8 cellular contexts compared by ENCODE assay signal in genomic region chr1:156104861-156105546, GRCh38. TPM values are rescaled to one million over a fixed set of nuclear protein-coding genes. Genes with fewer than 3 reads are reported as not detected.
DNase-seq lines count a peak whose midpoint lies in the region; ATAC-seq, FAIRE-seq and TF ChIP-seq lines count a peak whose summit lies in the region.

No MANE protein-coding gene starts in this region.

- POLR2A ChIA-PET in activated CD4-positive, alpha-beta T cell treated with anti-CD3 and anti-CD28 coated beads for 36 hours (lab: Charles Lee) = interaction anchor here (0.6 to 3.8 kb wide), 5 partner anchors 8 to 251 kb away, joined by 3 to 67 read pairs (median 4); partner anchors contain the start of gene LMNA
- POLR2A ChIA-PET in K562 (lab: Yijun Ruan, JAX) = interaction anchor here (0.6 to 12.5 kb wide), 8 partner anchors 8 to 222 kb away, joined by 3 to 164 read pairs (median 4); partner anchors contain the start of genes LMNA and PMF1

- no peak for TF ChIP-seq EP300 in K562 (IDR thresholded peaks at IDR 0.05; ENCODE audit: low read length)

- H3K36me3 ChIP-seq in K562 (ENCODE audit: control insufficient read depth, insufficient read depth, low read length) (no peaks in the 10 kb centered on the region), testis (ENCODE audit: low read depth, missing control alignments) (no peaks in the 10 kb centered on the region)

- H3K4me2 ChIP-seq in K562 (ENCODE audit: insufficient read depth, low read length) = peak overlapping the region; percentile 94

- peaks cover 5% of the 10 kb centered on the region for H3K27me3 Mint-ChIP-seq in activated CD4-positive, alpha-beta T cell treated with anti-CD3 and anti-CD28 coated beads for 36 hours

- WGBS in K562 (ENCODE audit: insufficient coverage, low coverage, missing lambda C conversion rate) = 50% methylated on average over 8 of the region's 8 CpGs
- WGBS in testis, 2 donors = 46 to 58% methylated on average over 8 of the region's 8 CpGs

- TF ChIP-seq CTCF in K562 (IDR thresholded peaks at IDR 0.05 in 2 of 3, conservative IDR thresholded peaks at IDR 0.05 in 1 of 3; ENCODE audit: insufficient read depth in 2 of 3, low read depth in 1 of 3, low read length in 3 of 3) (0 out of 6 replicates have a peak, but pooled peaks of 1 of the 3 experiments have one; percentile 6), testis (IDR thresholded peaks at IDR 0.05) (no peak)

- H2AFZ ChIP-seq in K562 (ENCODE audit: low read depth, low read length) = peak overlapping the region; percentile 89

- peaks cover 7% of the 10 kb centered on the region for H3K9me1 ChIP-seq in K562 (ENCODE audit: control insufficient read depth, insufficient read depth, low read length)

- H3K4me1 Mint-ChIP-seq in activated CD4-positive, alpha-beta T cell treated with anti-CD3 and anti-CD28 coated beads for 36 hours = peaks cover 73% of the 10 kb centered on the region

- H3K4me1 ChIP-seq in K562 (replicated peaks in 1 of 2; ENCODE audit: control insufficient read depth in 2 of 2, insufficient read depth in 2 of 2, low read length in 2 of 2) (peaks cover 33 to 55% of the 10 kb centered on the region in 2 experiments), testis (peaks cover 56% of the 10 kb centered on the region)

- H3K9me3 ChIP-seq in K562 (replicated peaks; ENCODE audit: control insufficient read depth, insufficient read depth, low read depth, low read length) (no peaks in the 10 kb centered on the region), testis (no peaks in the 10 kb centered on the region)

- TF ChIP-seq RAD21 in K562 (CRISPR knock-in tag; conservative IDR thresholded peaks at IDR 0.05 in 1 of 2, IDR thresholded peaks at IDR 0.05 in 1 of 2) = no peak

- ATAC-seq in activated CD4-positive, alpha-beta T cell treated with anti-CD3 and anti-CD28 coated beads for 36 hours = no peak
- peak; percentile 32 for ATAC-seq in K562
- ATAC-seq in HG03439 (IDR thresholded peaks at IDR 0.05; ENCODE audit: unreplicated experiment) = no peak

- no peak for DNase-seq in activated CD4-positive, alpha-beta T cell treated with anti-CD3 and anti-CD28 coated beads for 36 hours
- no peak for DNase-seq in activated CD4-positive, alpha-beta T cell treated with anti-CD3 and anti-CD28 coated beads, Interleukin-2, amount 50 U/mL, for 48 hours
- DNase-seq in K562 (ENCODE audit: extremely low read depth in 1 of 4, low spot score in 3 of 4) = peak in 2 of 4 experiments; percentile 48 to 50
- DNase-seq in left kidney (ENCODE audit: low read depth, low spot score) = peak; percentile 49
- no peak for DNase-seq in testis
- no peak for DNase-seq in KG1 (lab: John Stamatoyannopoulos, UW)
- DNase-seq in NCI-H774 (lab: John Stamatoyannopoulos, UW) = no peak

- H3K27ac ChIP-seq in K562 (ENCODE audit: extremely low read depth, low read depth, low read length) (peak overlapping the region; percentile 97), testis (peak overlapping the region; percentile 96 to 97)

- TF ChIP-seq POLR2A in K562 (conservative IDR thresholded peaks at IDR 0.05) (no peak), testis (IDR thresholded peaks at IDR 0.05) (no peak)

- CTCF ChIA-PET in activated CD4-positive, alpha-beta T cell treated with anti-CD3 and anti-CD28 coated beads for 36 hours (lab: Charles Lee) = interaction anchor here (0.5 to 29.4 kb wide), 4 partner anchors 8 to 40 kb away, joined by 3 to 929 read pairs (median 6); partner anchors contain the start of gene LMNA
- CTCF ChIA-PET in K562 (lab: Yijun Ruan, JAX; ENCODE audit: low intra/inter-chr PET ratio) = no interaction called here

- intact Hi-C loops in activated CD4-positive, alpha-beta T cell treated with anti-CD3 and anti-CD28 coated beads for 36 hours (cut with DNase I, micrococcal nuclease) = no loop called here
- intact Hi-C loops in K562 (cut with micrococcal nuclease) = no loop called here
- intact Hi-C loops in testis (cut with DNase I; ENCODE audit: low total_unique reads) = no loop called here

- H3K79me2 ChIP-seq in K562 (ENCODE audit: control insufficient read depth, insufficient read depth, low read length) = peaks cover 4% of the 10 kb centered on the region; the same call in 1 of the 3 replicates

- in situ Hi-C loops in K562 (cut with MboI) = no loop called here

- no peak overlapping the region for H3K4me3 ChIP-seq in K562
- no peak overlapping the region for H3K4me3 ChIP-seq in testis

- BruUV-seq in K562 (replicated peaks; lab: Mats Ljungman, UMichigan) = no TSS peak

- no peaks in the 10 kb centered on the region for H3K27me3 ChIP-seq in K562 (ENCODE audit: control insufficient read depth in 2 of 2, insufficient read depth in 2 of 2, low read length in 2 of 2)
- no peaks in the 10 kb centered on the region for H3K27me3 ChIP-seq in testis

- H4K20me1 ChIP-seq in K562 (replicated peaks; ENCODE audit: control insufficient read depth, insufficient read depth, low read length) = no peaks in the 10 kb centered on the region

- no peak for FAIRE-seq in K562 (lab: Jason Lieb, UNC)

- peak overlapping the region; percentile 58 for H3K27ac Mint-ChIP-seq in activated CD4-positive, alpha-beta T cell treated with anti-CD3 and anti-CD28 coated beads for 36 hours

- H3K4me3 Mint-ChIP-seq in activated CD4-positive, alpha-beta T cell treated with anti-CD3 and anti-CD28 coated beads for 36 hours = peak overlapping the region; percentile 71

- H3K9ac ChIP-seq in K562 (ENCODE audit: insufficient read depth in 1 of 2, low read depth in 2 of 2, low read length in 2 of 2) = peak overlapping the region; percentile 90 to 92

- H3K36me3 Mint-ChIP-seq in activated CD4-positive, alpha-beta T cell treated with anti-CD3 and anti-CD28 coated beads for 36 hours (ENCODE audit: low read depth) = no peaks in the 10 kb centered on the region

- no peaks in the 10 kb centered on the region for H3K9me3 Mint-ChIP-seq in activated CD4-positive, alpha-beta T cell treated with anti-CD3 and anti-CD28 coated beads for 36 hours (ENCODE audit: low read depth)

RNA-seq across cellular contexts. Expression of gene LMNA, which starts 9.5 kb away (rescaled TPM):
- total RNA-seq in activated CD4-positive, alpha-beta T cell treated with anti-CD3 and anti-CD28 coated beads for 36 hours = 100 to 1,000 TPM; 184 to 218 TPM
- 84.8 and 209 TPM in 2 replicates for total RNA-seq in K562 (2011; cell fraction: chromatin; rRNA removed; ENCODE audit: low replicate concordance)
- 154 and 172 TPM in 2 replicates for total RNA-seq in K562 (2011; cell fraction: nucleolus; rRNA removed)
- total RNA-seq in K562 (2011; cell fraction: nucleoplasm; rRNA removed) = 95.4 and 117 TPM in 2 replicates
- total RNA-seq in K562 (2014; rRNA removed) (250 and 267 TPM in 2 replicates), K562 (2014; rRNA removed; fragmentation: Illumina TruSeq; extraction: Trizol) (41.3 and 44.0 TPM in 2 replicates), K562 (2015; rRNA removed; fragmentation: Illumina TruSeq; extraction: Trizol) (89.1 and 97.7 TPM in 2 replicates), K562 (2021) (347 and 354 TPM in 2 replicates), testis (100 to 1,000 TPM; 162 to 219 TPM)
- polyA plus RNA-seq in K562 (2011; rRNA removed) (88.2 and 129 TPM in 2 replicates), K562 (2014; fragmentation: Illumina TruSeq; extraction: Trizol) (77.1 and 104 TPM in 2 replicates), K562 (2014; fragmentation: Nextera tagmentation; extraction: Ambion mirVana) (1 to 10 TPM in 1 of 2 experiments, under 1 TPM in 1; 1.00 to 4.5 TPM), K562 (2014; rRNA removed) (123 and 166 TPM in 2 replicates), testis (ENCODE audit: insufficient read depth, low read depth, low replicate concordance) (189 TPM)
- polyA plus RNA-seq in K562 (2011; cell fraction: cytosol; rRNA removed) = 116 and 274 TPM in 2 replicates
- 154 and 164 TPM in 2 replicates for polyA plus RNA-seq in K562 (2011; cell fraction: nucleus; rRNA removed)
- 193 TPM in 2 replicates for polyA plus RNA-seq in K562 (2012)
- polyA minus RNA-seq in K562 (2011; rRNA and poly(A)+ RNA removed) = 104 and 109 TPM in 2 replicates
- polyA minus RNA-seq in K562 (2011; cell fraction: cytosol; rRNA and poly(A)+ RNA removed) = 151 and 176 TPM in 2 replicates
- polyA minus RNA-seq in K562 (2011; cell fraction: nucleus; rRNA and poly(A)+ RNA removed) = 47.4 and 69.6 TPM in 2 replicates

RNA-seq across cellular contexts. Expression of gene MEX3A, which starts 22.7 kb away (rescaled TPM):
- total RNA-seq in activated CD4-positive, alpha-beta T cell treated with anti-CD3 and anti-CD28 coated beads for 36 hours = under 1 TPM; 0.48 to 0.79 TPM
- 4.5 and 10.4 TPM in 2 replicates for total RNA-seq in K562 (2011; cell fraction: chromatin; rRNA removed; ENCODE audit: low replicate concordance)
- 5.4 and 5.8 TPM in 2 replicates for total RNA-seq in K562 (2011; cell fraction: nucleolus; rRNA removed)
- total RNA-seq in K562 (2011; cell fraction: nucleoplasm; rRNA removed) = 5.7 and 7.9 TPM in 2 replicates
- 7.3 and 8.0 TPM in 2 replicates for total RNA-seq in K562 (2014; rRNA removed)
- total RNA-seq in K562 (2014; rRNA removed; fragmentation: Illumina TruSeq; extraction: Trizol) = 4.2 and 4.4 TPM in 2 replicates
- 4.7 and 5.1 TPM in 2 replicates for total RNA-seq in K562 (2015; rRNA removed; fragmentation: Illumina TruSeq; extraction: Trizol)
- 13.7 and 14.5 TPM in 2 replicates for total RNA-seq in K562 (2021)
- 5.2 and 9.0 TPM in 2 replicates for polyA plus RNA-seq in K562 (2011; rRNA removed)
- polyA plus RNA-seq in K562 (2011; cell fraction: cytosol; rRNA removed) = 11.1 and 12.3 TPM in 2 replicates
- 14.4 and 17.6 TPM in 2 replicates for polyA plus RNA-seq in K562 (2011; cell fraction: nucleus; rRNA removed)
- polyA plus RNA-seq in K562 (2012) = 3.8 and 8.5 TPM in 2 replicates
- 9.2 and 10.1 TPM in 2 replicates for polyA plus RNA-seq in K562 (2014; fragmentation: Illumina TruSeq; extraction: Trizol)
- under 1 TPM; 0.36 to 0.37 TPM for polyA plus RNA-seq in K562 (2014; fragmentation: Nextera tagmentation; extraction: Ambion mirVana)
- 8.7 and 11.0 TPM in 2 replicates for polyA plus RNA-seq in K562 (2014; rRNA removed)
- polyA minus RNA-seq in K562 (2011; rRNA and poly(A)+ RNA removed) = 5.8 and 6.9 TPM in 2 replicates
- 10.8 and 15.0 TPM in 2 replicates for polyA minus RNA-seq in K562 (2011; cell fraction: cytosol; rRNA and poly(A)+ RNA removed)
- polyA minus RNA-seq in K562 (2011; cell fraction: nucleus; rRNA and poly(A)+ RNA removed) = 2.6 and 5.0 TPM in 2 replicates
- total RNA-seq in testis = 1 to 10 TPM; 2.4 to 3.0 TPM
- polyA plus RNA-seq in testis (ENCODE audit: insufficient read depth, low read depth, low replicate concordance) = 0.87 TPM

RNA-seq across cellular contexts. Expression of gene RAB25, which starts 44.0 kb away (rescaled TPM):
- total RNA-seq in activated CD4-positive, alpha-beta T cell treated with anti-CD3 and anti-CD28 coated beads for 36 hours = under 1 TPM; 0.46 to 0.77 TPM
- total RNA-seq in K562 (2011; cell fraction: chromatin; rRNA removed; ENCODE audit: low replicate concordance) = not detected in 2 replicates
- not detected in 2 replicates for total RNA-seq in K562 (2011; cell fraction: nucleolus; rRNA removed)
- total RNA-seq in K562 (2011; cell fraction: nucleoplasm; rRNA removed) = not detected in 2 replicates
- total RNA-seq in K562 (2014; rRNA removed) (not detected in 2 replicates), K562 (2014; rRNA removed; fragmentation: Illumina TruSeq; extraction: Trizol) (not detected in 2 replicates), K562 (2015; rRNA removed; fragmentation: Illumina TruSeq; extraction: Trizol) (not detected in 2 replicates), K562 (2021) (0.27 and 0.49 TPM in 2 replicates), testis (1 to 10 TPM; 1.2 to 2.0 TPM)
- polyA plus RNA-seq in K562 (2011; rRNA removed) (0.10 and 0.68 TPM in 2 replicates), K562 (2014; fragmentation: Illumina TruSeq; extraction: Trizol) (not detected in 2 replicates), K562 (2014; fragmentation: Nextera tagmentation; extraction: Ambion mirVana) (under 1 TPM in 1 of 2 experiments, not detected in 1; 0.13 TPM), K562 (2014; rRNA removed) (0.45 TPM in 1 of 2 replicates, not detected in the other), testis (ENCODE audit: insufficient read depth, low read depth, low replicate concordance) (2.1 TPM)
- polyA plus RNA-seq in K562 (2011; cell fraction: cytosol; rRNA removed) = 0.30 and 0.37 TPM in 2 replicates
- 0.24 TPM in 1 of 2 replicates, not detected in the other for polyA plus RNA-seq in K562 (2011; cell fraction: nucleus; rRNA removed)
- polyA plus RNA-seq in K562 (2012) = 0.18 and 0.36 TPM in 2 replicates
- polyA minus RNA-seq in K562 (2011; rRNA and poly(A)+ RNA removed) = 0.75 TPM in 1 of 2 replicates, not detected in the other
- polyA minus RNA-seq in K562 (2011; cell fraction: cytosol; rRNA and poly(A)+ RNA removed) = not detected in 2 replicates
- polyA minus RNA-seq in K562 (2011; cell fraction: nucleus; rRNA and poly(A)+ RNA removed) = not detected in 2 replicates

RNA-seq across cellular contexts. Expression of gene SEMA4A, which starts 48.4 kb away (rescaled TPM):
- 10 to 100 TPM; 53.3 to 64.5 TPM for total RNA-seq in activated CD4-positive, alpha-beta T cell treated with anti-CD3 and anti-CD28 coated beads for 36 hours
- 2.6 and 4.3 TPM in 2 replicates for total RNA-seq in K562 (2011; cell fraction: chromatin; rRNA removed; ENCODE audit: low replicate concordance)
- 3.5 and 4.1 TPM in 2 replicates for total RNA-seq in K562 (2011; cell fraction: nucleolus; rRNA removed)
- total RNA-seq in K562 (2011; cell fraction: nucleoplasm; rRNA removed) = 3.1 and 4.4 TPM in 2 replicates
- total RNA-seq in K562 (2014; rRNA removed) (0.45 and 0.49 TPM in 2 replicates), K562 (2014; rRNA removed; fragmentation: Illumina TruSeq; extraction: Trizol) (0.38 and 0.40 TPM in 2 replicates), K562 (2015; rRNA removed; fragmentation: Illumina TruSeq; extraction: Trizol) (0.40 and 0.72 TPM in 2 replicates), K562 (2021) (1.4 and 1.9 TPM in 2 replicates), testis (1 to 10 TPM; 4.8 to 8.0 TPM)
- polyA plus RNA-seq in K562 (2011; rRNA removed) (1.7 and 3.2 TPM in 2 replicates), K562 (2014; fragmentation: Illumina TruSeq; extraction: Trizol) (0.79 and 1.1 TPM in 2 replicates), K562 (2014; fragmentation: Nextera tagmentation; extraction: Ambion mirVana) (under 1 TPM; 0.04 to 0.06 TPM), K562 (2014; rRNA removed) (1.0 and 1.5 TPM in 2 replicates), testis (ENCODE audit: insufficient read depth, low read depth, low replicate concordance) (7.7 TPM)
- polyA plus RNA-seq in K562 (2011; cell fraction: cytosol; rRNA removed) = 2.0 and 2.8 TPM in 2 replicates
- 15.5 and 18.8 TPM in 2 replicates for polyA plus RNA-seq in K562 (2011; cell fraction: nucleus; rRNA removed)
- polyA plus RNA-seq in K562 (2012) = 0.77 and 2.6 TPM in 2 replicates
- polyA minus RNA-seq in K562 (2011; rRNA and poly(A)+ RNA removed) = 0.53 and 0.96 TPM in 2 replicates
- polyA minus RNA-seq in K562 (2011; cell fraction: cytosol; rRNA and poly(A)+ RNA removed) = 1.7 and 2.1 TPM in 2 replicates
- 1.3 and 2.0 TPM in 2 replicates for polyA minus RNA-seq in K562 (2011; cell fraction: nucleus; rRNA and poly(A)+ RNA removed)

RNA-seq across cellular contexts. Expression of gene LAMTOR2, which starts 50.4 kb away (rescaled TPM):
- total RNA-seq in activated CD4-positive, alpha-beta T cell treated with anti-CD3 and anti-CD28 coated beads for 36 hours = 10 to 100 TPM; 26.1 to 50.3 TPM
- total RNA-seq in K562 (2011; cell fraction: chromatin; rRNA removed; ENCODE audit: low replicate concordance) = 9.0 and 18.3 TPM in 2 replicates
- 19.3 and 22.5 TPM in 2 replicates for total RNA-seq in K562 (2011; cell fraction: nucleolus; rRNA removed)
- 16.0 and 16.2 TPM in 2 replicates for total RNA-seq in K562 (2011; cell fraction: nucleoplasm; rRNA removed)
- 92.7 and 98.7 TPM in 2 replicates for total RNA-seq in K562 (2014; rRNA removed)
- 28.6 and 43.2 TPM in 2 replicates for total RNA-seq in K562 (2014; rRNA removed; fragmentation: Illumina TruSeq; extraction: Trizol)
- 69.3 and 74.6 TPM in 2 replicates for total RNA-seq in K562 (2015; rRNA removed; fragmentation: Illumina TruSeq; extraction: Trizol)
- 59.2 and 66.6 TPM in 2 replicates for total RNA-seq in K562 (2021)
- 39.0 and 62.8 TPM in 2 replicates for polyA plus RNA-seq in K562 (2011; rRNA removed)
- polyA plus RNA-seq in K562 (2011; cell fraction: cytosol; rRNA removed) = 100 and 125 TPM in 2 replicates
- 37.5 and 38.3 TPM in 2 replicates for polyA plus RNA-seq in K562 (2011; cell fraction: nucleus; rRNA removed)
- polyA plus RNA-seq in K562 (2012) = 84.9 and 94.8 TPM in 2 replicates
- polyA plus RNA-seq in K562 (2014; fragmentation: Illumina TruSeq; extraction: Trizol) = 64.0 and 81.6 TPM in 2 replicates
- polyA plus RNA-seq in K562 (2014; fragmentation: Nextera tagmentation; extraction: Ambion mirVana) = 100 to 1,000 TPM; 157 to 161 TPM
- 88.8 and 91.0 TPM in 2 replicates for polyA plus RNA-seq in K562 (2014; rRNA removed)
- 19.4 and 21.7 TPM in 2 replicates for polyA minus RNA-seq in K562 (2011; rRNA and poly(A)+ RNA removed)
- polyA minus RNA-seq in K562 (2011; cell fraction: cytosol; rRNA and poly(A)+ RNA removed) = 15.4 and 23.8 TPM in 2 replicates
- polyA minus RNA-seq in K562 (2011; cell fraction: nucleus; rRNA and poly(A)+ RNA removed) = 9.3 and 18.7 TPM in 2 replicates
- total RNA-seq in testis = 10 to 100 TPM; 47.6 to 50.4 TPM
- 55.5 TPM for polyA plus RNA-seq in testis (ENCODE audit: insufficient read depth, low read depth, low replicate concordance)
